9 cellular contexts compared by ENCODE assay signal in genomic region chr16:11258553-11259287, GRCh38. TPM values are rescaled to one million over a fixed set of nuclear protein-coding genes. Genes with fewer than 3 reads are reported as not detected.
A peak's percentile ranks its signal among the peaks of the same experiment; 100 is the strongest.
DNase-seq lines count a peak whose midpoint lies in the region; ATAC-seq and FAIRE-seq lines count a peak whose summit lies in the region.
"Had no signal": no experiment of that assay in that cellular context is flagged by ENCODE, and none has a peak within 500 bp of the region (broad histone marks: within the 10 kb centered on the region; RNA-seq: fewer than 3 reads in every experiment).

No MANE protein-coding gene starts in this region.

- ATAC-seq in Right ventricle myocardium superior (ENCODE audit: poor library complexity) (peak; percentile 9), HG03025 (IDR thresholded peaks at IDR 0.05; ENCODE audit: low FRiP score, unreplicated experiment) (no peak), GM19463 (IDR thresholded peaks at IDR 0.05; ENCODE audit: unreplicated experiment) (no peak)

- H3K27ac ChIP-seq in skin epidermis, result peak overlapping the region in 11 of 21 experiments; percentile 2 to 60 (median 32)

- peak; percentile 98 for FAIRE-seq in GM19239 (lab: Jason Lieb, UNC)

- H3K4me3 ChIP-seq in skin epidermis, result no peak overlapping the region

- intact Hi-C loops in Right ventricle myocardium superior (cut with DNase I), result loop anchor here (5.0 kb wide), 2 partner anchors 99 to 156 kb away; no protein-coding TSS in a partner anchor

- DNase-seq in GM19239 (ENCODE audit: insufficient read length, low spot score) (peak; percentile 80), Right ventricle myocardium superior (peak; percentile 80), EL (no peak), NCI-H82 (lab: John Stamatoyannopoulos, UW) (no peak)
- peak; percentile 53 for DNase-seq in activated CD4-positive, alpha-beta T cell treated with anti-CD3 and anti-CD28 coated beads for 48 hours

RNA-seq across cellular contexts. Expression of gene SOCS1, which starts 2.7 kb away (rescaled TPM):
- 3.7 TPM for total RNA-seq in Right ventricle myocardium superior

RNA-seq across cellular contexts. Expression of gene TNP2, which starts 10.4 kb away (rescaled TPM):
- not detected for total RNA-seq in Right ventricle myocardium superior
- total RNA-seq: myocyte had no signal

RNA-seq across cellular contexts. Expression of gene PRM3, which starts 14.7 kb away (rescaled TPM):
- total RNA-seq in Right ventricle myocardium superior, result not detected
- total RNA-seq: myocyte had no signal

RNA-seq across cellular contexts. Expression of gene PRM2, which starts 17.6 kb away (rescaled TPM):
- total RNA-seq in Right ventricle myocardium superior, result not detected
- total RNA-seq: myocyte had no signal

RNA-seq across cellular contexts. Expression of gene PRM1, which starts 22.4 kb away (rescaled TPM):
- not detected for total RNA-seq in Right ventricle myocardium superior
- total RNA-seq: myocyte had no signal

Comparison
In these comparisons a context has a peak if more than half of its experiments do, and no peak if none do; other contexts are left out.
1. DNase-seq: peak in GM19239 (single experiment), activated CD4-positive, alpha-beta T cell treated with anti-CD3 and anti-CD28 coated beads for 48 hours (single experiment) and Right ventricle myocardium superior (single experiment); none in EL (single experiment) and NCI-H82 (single experiment).